27 cellular contexts compared by ENCODE assay signal in the genomic region with DNA sequence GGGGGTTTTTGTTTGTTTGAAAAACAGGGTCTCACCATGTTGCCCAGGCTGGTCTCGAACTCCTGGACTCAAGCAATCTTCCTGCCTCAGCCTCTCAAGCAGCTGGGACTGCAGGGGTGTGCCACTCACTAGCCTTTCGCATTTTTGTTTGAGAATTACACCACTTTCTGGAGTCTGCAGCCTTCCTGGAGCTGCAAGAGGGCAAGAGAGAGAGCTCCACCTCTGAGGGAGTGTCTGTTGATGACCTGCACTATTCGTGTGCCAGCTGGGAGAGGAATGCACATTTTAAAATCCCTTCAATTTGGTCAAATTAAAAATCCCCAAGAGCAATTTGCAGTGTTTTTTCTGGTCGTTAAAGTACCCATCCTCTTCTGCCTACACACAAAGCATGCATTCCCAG. TPM values are rescaled to one million over a fixed set of nuclear protein-coding genes. Genes with fewer than 3 reads are reported as not detected.
"Had no signal": no experiment of that assay in that cellular context is flagged by ENCODE, and none has a peak within 500 bp of the region (broad histone marks: within the 10 kb centered on the region; RNA-seq: fewer than 3 reads in every experiment).

No MANE protein-coding gene starts in this region.

- H3K36me3 ChIP-seq: neutrophil, pancreas, prostate gland, right lobe of liver, sigmoid colon, stomach, thoracic aorta, thyroid gland, upper lobe of left lung, vagina had no signal

- H3K4me1 Mint-ChIP-seq: stimulated activated effector memory CD8-positive, alpha-beta T cell treated with anti-CD3 and anti-CD28 coated beads, Interleukin-12 subunit alpha, Interleukin-12 subunit beta, amount 100 ng/mL, for 72 hours had no signal

- H3K4me3 Mint-ChIP-seq: natural killer cell; nephron; neural crest cell; stimulated activated effector memory CD8-positive, alpha-beta T cell treated with anti-CD3 and anti-CD28 coated beads, Interleukin-12 subunit alpha, Interleukin-12 subunit beta, amount 100 ng/mL, for 72 hours; stimulated activated naive B cell treated with anti-CD40 and anti-IgM and Interleukin-4, amounts not matched to agents 10 μg/mL and 1 μg/mL and 100 μg/mL, for 72 hours; stimulated activated naive CD8-positive, alpha-beta T cell treated with anti-CD3 and anti-CD28 coated beads, Interleukin-15, Interleukin-2, amounts not matched to agents 100 ng/mL and 50 ng/mL, for 24 hours had no signal

- H3K27me3 Mint-ChIP-seq: stimulated activated naive CD8-positive, alpha-beta T cell treated with anti-CD3 and anti-CD28 coated beads, Interleukin-15, Interleukin-2, amounts not matched to agents 100 ng/mL and 50 ng/mL, for 24 hours had no signal

- H3K36me3 Mint-ChIP-seq: natural killer cell; stimulated activated naive B cell treated with anti-CD40 and anti-IgM and Interleukin-4, amounts not matched to agents 10 μg/mL and 1 μg/mL and 100 μg/mL, for 72 hours had no signal

- DNase-seq: natural killer cell; nucleus accumbens; pancreas; right cardiac atrium; right lobe of liver; sigmoid colon; small intestine; stimulated activated CD4-positive, alpha-beta T cell treated with anti-CD3 and anti-CD28 coated beads, Interleukin-15, amount 100 ng/mL, for 24 hours; stimulated activated CD4-positive, alpha-beta T cell treated with anti-CD3 and anti-CD28 coated beads, Interleukin-2, amount 100 ng/mL, for 24 hours; stimulated activated CD4-positive, alpha-beta T cell treated with anti-CD3 and anti-CD28 coated beads, Interleukin-2, amount 100 ng/mL, for 48 hours; stimulated activated CD4-positive, alpha-beta T cell treated with anti-CD3 and anti-CD28 coated beads, Interleukin-4, amount 100 ng/mL, for 24 hours; stimulated activated naive B cell treated with anti-CD40 and anti-IgM and Interleukin-4, amounts not matched to agents 10 μg/mL and 1 μg/mL and 100 μg/mL, for 72 hours; stimulated activated naive CD4-positive, alpha-beta T cell treated with Interleukin-2 at 50 U/mL for 16 hours; stomach; thyroid gland; trophoblast cell; upper lobe of left lung had no signal

- ATAC-seq: natural killer cell; pancreas; right cardiac atrium; stimulated activated effector memory CD8-positive, alpha-beta T cell treated with anti-CD3 and anti-CD28 coated beads, Interleukin-12 subunit alpha, Interleukin-12 subunit beta, amount 100 ng/mL, for 72 hours; stimulated activated naive B cell treated with anti-CD40 and anti-IgM and Interleukin-4, amounts not matched to agents 10 μg/mL and 1 μg/mL and 100 μg/mL, for 72 hours had no signal

- H3K9me3 ChIP-seq: neutrophil, pancreas, prostate gland, right lobe of liver, sigmoid colon, stomach, thoracic aorta, thyroid gland, tibial nerve, upper lobe of left lung, vagina had no signal

- H3K27ac Mint-ChIP-seq: natural killer cell; nephron; stimulated activated effector memory CD8-positive, alpha-beta T cell treated with anti-CD3 and anti-CD28 coated beads, Interleukin-12 subunit alpha, Interleukin-12 subunit beta, amount 100 ng/mL, for 72 hours; stimulated activated naive B cell treated with anti-CD40 and anti-IgM and Interleukin-4, amounts not matched to agents 10 μg/mL and 1 μg/mL and 100 μg/mL, for 72 hours; stimulated activated naive CD8-positive, alpha-beta T cell treated with anti-CD3 and anti-CD28 coated beads, Interleukin-15, Interleukin-2, amounts not matched to agents 100 ng/mL and 50 ng/mL, for 24 hours had no signal

- H3K9me3 Mint-ChIP-seq: natural killer cell; nephron; neural crest cell; stimulated activated effector memory CD8-positive, alpha-beta T cell treated with anti-CD3 and anti-CD28 coated beads, Interleukin-12 subunit alpha, Interleukin-12 subunit beta, amount 100 ng/mL, for 72 hours; stimulated activated naive B cell treated with anti-CD40 and anti-IgM and Interleukin-4, amounts not matched to agents 10 μg/mL and 1 μg/mL and 100 μg/mL, for 72 hours; stimulated activated naive CD8-positive, alpha-beta T cell treated with anti-CD3 and anti-CD28 coated beads, Interleukin-15, Interleukin-2, amounts not matched to agents 100 ng/mL and 50 ng/mL, for 24 hours had no signal

- H3K4me3 ChIP-seq: pancreas, prostate gland, right lobe of liver, sigmoid colon, stomach, thoracic aorta, thyroid gland, tibial nerve, upper lobe of left lung, vagina had no signal

- H3K4me1 ChIP-seq: pancreas, prostate gland had no signal

- H3K27me3 ChIP-seq: pancreas, right lobe of liver, sigmoid colon, stomach, thyroid gland, tibial nerve, upper lobe of left lung, vagina had no signal

- H3K27ac ChIP-seq: neutrophil, pancreas, prostate gland, right lobe of liver, sigmoid colon, stomach, thoracic aorta, thyroid gland, tibial nerve, upper lobe of left lung, vagina had no signal

RNA-seq across cellular contexts. Expression of gene CKMT2, which starts 5.0 kb away (rescaled TPM):
- total RNA-seq: natural killer cell, neural crest cell, osteocyte had no signal
